In the genomic region with DNA sequence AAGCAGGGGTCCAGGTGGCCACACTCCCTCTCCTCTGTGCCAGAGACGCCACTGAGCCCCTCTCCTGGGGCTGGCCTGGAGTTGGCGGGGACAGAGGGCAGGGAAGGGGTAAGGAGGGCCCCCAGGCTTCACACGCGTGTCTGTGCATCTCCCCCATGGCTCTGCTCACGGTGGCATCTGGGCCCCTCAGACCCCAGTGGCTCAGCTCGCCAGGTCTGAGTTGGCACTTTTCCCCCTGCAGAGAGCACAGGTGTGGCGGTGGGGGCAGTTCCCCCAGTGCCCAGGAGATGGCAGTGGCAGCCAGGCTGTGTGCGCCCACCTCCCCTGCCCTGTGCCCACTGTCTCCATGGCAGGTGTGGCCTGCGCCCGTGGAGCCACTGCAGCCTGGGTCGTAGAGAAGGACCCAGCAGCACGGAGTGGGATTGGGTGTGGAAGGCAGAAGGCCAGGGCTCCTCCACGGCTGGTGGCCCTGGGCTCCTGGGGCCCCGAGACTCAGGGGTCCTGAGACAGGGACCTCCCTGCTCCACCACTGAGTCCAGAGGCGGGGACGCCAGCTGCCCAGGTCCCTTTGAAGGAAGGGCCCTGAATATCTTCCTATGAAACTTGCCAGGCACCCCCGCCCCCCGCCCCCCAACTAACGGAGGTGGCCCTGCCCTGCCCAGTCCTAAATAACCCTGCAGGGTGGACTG, we compare ENCODE assay signal across 8 cellular contexts. TPM values are rescaled to one million over a fixed set of nuclear protein-coding genes. Genes with fewer than 3 reads are reported as not detected.
DNase-seq lines count a peak whose midpoint lies in the region; ATAC-seq lines count a peak whose summit lies in the region.

No MANE protein-coding gene starts in this region.

- no peak overlapping the region for H3K4me3 Mint-ChIP-seq in T-helper 2 cell treated with Interferon-gamma antibody and Interleukin-4, amounts not matched to agents 5 μg/mL and 100 μg/mL, for 36 hours
- H3K4me3 Mint-ChIP-seq in activated T-cell treated with anti-CD3 and anti-CD28 coated beads, Interleukin-2, amount 50 U/mL, for 4 hours: no peak overlapping the region

- ATAC-seq in activated T-cell treated with anti-CD3 and anti-CD28 coated beads, Interleukin-2, amount 50 U/mL, for 4 hours: peak in 1 of 2 donors; percentile 13
- no peak for ATAC-seq in GM21619 (IDR thresholded peaks at IDR 0.05; ENCODE audit: unreplicated experiment)

- DNase-seq in T-helper 2 cell: peak in 3 of 5 experiments; percentile 32 to 54 (median 35)
- no peak for DNase-seq in T-helper 2 cell treated with Interferon-gamma antibody and Interleukin-4, amounts not matched to agents 5 μg/mL and 100 μg/mL, for 36 hours (ENCODE audit: low spot score)
- DNase-seq in NCI-H2171 treated with DMSO at 0.1 percent for 48 hours (lab: John Stamatoyannopoulos, UW): peak; percentile 61
- peak; percentile 51 for DNase-seq in activated T-cell treated with anti-CD3 and anti-CD28 coated beads, Interleukin-2, amount 50 U/mL, for 4 hours
- DNase-seq in head of caudate nucleus: peak in 22 of 42 donors; percentile 28 to 69 (median 46)
- DNase-seq in stimulated activated CD8-positive, alpha-beta memory T cell treated with anti-CD3 and anti-CD28 coated beads, Interleukin-12 subunit alpha, Interleukin-12 subunit beta, amount 100 ng/mL, for 4 hours (ENCODE audit: low read depth): peak; percentile 40
- no peak for DNase-seq in DMS114 treated with DMSO at 0.1 percent for 48 hours (lab: John Stamatoyannopoulos, UW; ENCODE audit: unreplicated experiment)

- peaks cover 9% of the 10 kb centered on the region for H3K4me1 Mint-ChIP-seq in T-helper 2 cell treated with Interferon-gamma antibody and Interleukin-4, amounts not matched to agents 5 μg/mL and 100 μg/mL, for 36 hours (ENCODE audit: low read depth)
- H3K4me1 Mint-ChIP-seq in activated T-cell treated with anti-CD3 and anti-CD28 coated beads, Interleukin-2, amount 50 U/mL, for 4 hours (ENCODE audit: low read depth): no peaks in the 10 kb centered on the region

- H3K36me3 Mint-ChIP-seq in T-helper 2 cell treated with Interferon-gamma antibody and Interleukin-4, amounts not matched to agents 5 μg/mL and 100 μg/mL, for 36 hours (ENCODE audit: low read depth): no peaks in the 10 kb centered on the region
- no peaks in the 10 kb centered on the region for H3K36me3 Mint-ChIP-seq in activated T-cell treated with anti-CD3 and anti-CD28 coated beads, Interleukin-2, amount 50 U/mL, for 4 hours (ENCODE audit: insufficient read depth)

- intact Hi-C loops in head of caudate nucleus (cut with DNase I): no loop called here

- no peaks in the 10 kb centered on the region for H3K9me3 Mint-ChIP-seq in T-helper 2 cell treated with Interferon-gamma antibody and Interleukin-4, amounts not matched to agents 5 μg/mL and 100 μg/mL, for 36 hours
- no peaks in the 10 kb centered on the region for H3K9me3 Mint-ChIP-seq in activated T-cell treated with anti-CD3 and anti-CD28 coated beads, Interleukin-2, amount 50 U/mL, for 4 hours

- no peaks in the 10 kb centered on the region for H3K27me3 Mint-ChIP-seq in T-helper 2 cell treated with Interferon-gamma antibody and Interleukin-4, amounts not matched to agents 5 μg/mL and 100 μg/mL, for 36 hours (ENCODE audit: low read depth)
- no peaks in the 10 kb centered on the region for H3K27me3 Mint-ChIP-seq in activated T-cell treated with anti-CD3 and anti-CD28 coated beads, Interleukin-2, amount 50 U/mL, for 4 hours (ENCODE audit: low read depth)

- H3K27ac Mint-ChIP-seq in T-helper 2 cell treated with Interferon-gamma antibody and Interleukin-4, amounts not matched to agents 5 μg/mL and 100 μg/mL, for 36 hours: no peak overlapping the region

RNA-seq across cellular contexts. Expression of gene APRT, which starts 4.3 kb away (rescaled TPM):
- 100 to 1,000 TPM; 534 to 566 (median 566) TPM for total RNA-seq in activated T-cell treated with anti-CD3 and anti-CD28 coated beads, Interleukin-2, amount 50 U/mL, for 4 hours

RNA-seq across cellular contexts. Expression of gene CDT1, which starts 12.5 kb away (rescaled TPM):
- total RNA-seq in activated T-cell treated with anti-CD3 and anti-CD28 coated beads, Interleukin-2, amount 50 U/mL, for 4 hours: 10 to 100 TPM; 81.0 to 96.4 (median 87.2) TPM

RNA-seq across cellular contexts. Expression of gene PIEZO1, which starts 31.0 kb away (rescaled TPM):
- total RNA-seq in activated T-cell treated with anti-CD3 and anti-CD28 coated beads, Interleukin-2, amount 50 U/mL, for 4 hours: 100 to 1,000 TPM; 116 to 171 (median 139) TPM

RNA-seq across cellular contexts. Expression of gene GALNS, which starts 40.7 kb away (rescaled TPM):
- total RNA-seq in activated T-cell treated with anti-CD3 and anti-CD28 coated beads, Interleukin-2, amount 50 U/mL, for 4 hours: 10 to 100 TPM; 20.6 to 24.1 (median 21.1) TPM

RNA-seq across cellular contexts. Expression of gene TRAPPC2L, which starts 40.9 kb away (rescaled TPM):
- 100 to 1,000 TPM in 1 of 3 donors, 10 to 100 TPM in 2; 78.9 to 105 (median 98.0) TPM for total RNA-seq in activated T-cell treated with anti-CD3 and anti-CD28 coated beads, Interleukin-2, amount 50 U/mL, for 4 hours

Comparison
In these comparisons a context has a peak if more than half of its experiments do, and no peak if none do; other contexts are left out.
1. DNase-seq: peak in T-helper 2 cell (3 of 5), NCI-H2171 treated with DMSO at 0.1 percent for 48 hours (single experiment), activated T-cell treated with anti-CD3 and anti-CD28 coated beads, Interleukin-2, amount 50 U/mL, for 4 hours (single experiment), head of caudate nucleus (22 of 42) and stimulated activated CD8-positive, alpha-beta memory T cell treated with anti-CD3 and anti-CD28 coated beads, Interleukin-12 subunit alpha, Interleukin-12 subunit beta, amount 100 ng/mL, for 4 hours (single experiment); none in T-helper 2 cell treated with Interferon-gamma antibody and Interleukin-4, amounts not matched to agents 5 μg/mL and 100 μg/mL, for 36 hours (single experiment) and DMS114 treated with DMSO at 0.1 percent for 48 hours (single experiment).